1 cellular context compared by ENCODE assay signal in genomic region chr10:114173680-114174461, GRCh38.
TF ChIP-seq lines count a peak whose summit lies in the region.

Gene CCDC186, minus strand, starts transcription at chr10:114174203. Its CDS starts 10,935 bp downstream, at chr10:114163268.

TF ChIP-seq in HepG2, 621 proteins besides CTCF, POLR2A, EP300 and RAD21 (continued from another document and continues in another):
- TF ChIP-seq PRDM4 (CRISPR knock-in tag; IDR thresholded peaks at IDR 0.05; ENCODE audit: borderline replicate concordance) (0 out of 2 replicates have a peak, but pooled peaks have one; percentile 54), ZNF83 (CRISPR knock-in tag; IDR thresholded peaks at IDR 0.05; ENCODE audit: borderline replicate concordance) (no peak), ZNF75D (CRISPR knock-in tag; IDR thresholded peaks at IDR 0.05; ENCODE audit: borderline replicate concordance) (no peak), RFXAP (CRISPR knock-in tag; IDR thresholded peaks at IDR 0.05; ENCODE audit: borderline replicate concordance) (peak; percentile 92), DMAP1 (CRISPR knock-in tag; IDR thresholded peaks at IDR 0.05) (peak; percentile 77), MED1 (CRISPR knock-in tag; IDR thresholded peaks at IDR 0.05) (no peak), EEA1 (CRISPR knock-in tag; IDR thresholded peaks at IDR 0.05; ENCODE audit: borderline replicate concordance) (no peak), ZNF577 (CRISPR knock-in tag; IDR thresholded peaks at IDR 0.05; ENCODE audit: borderline replicate concordance, low read depth) (no peak), HES4 (CRISPR knock-in tag; IDR thresholded peaks at IDR 0.05; ENCODE audit: borderline replicate concordance) (no peak), FOXK1 (CRISPR knock-in tag; IDR thresholded peaks at IDR 0.05; ENCODE audit: borderline replicate concordance, low read depth) (0 out of 2 replicates have a peak, but pooled peaks have one; percentile 48), ZNF263 (CRISPR knock-in tag; IDR thresholded peaks at IDR 0.05) (no peak), ZMYM2 (CRISPR knock-in tag; IDR thresholded peaks at IDR 0.05) (no peak), EZH2 (conservative IDR thresholded peaks at IDR 0.05; ENCODE audit: low read depth, low read length) (no peak), HOXD1 (CRISPR knock-in tag; IDR thresholded peaks at IDR 0.05) (peak; percentile 22; the same call in 1 of the 2 replicates), SCMH1 (CRISPR knock-in tag; IDR thresholded peaks at IDR 0.05; ENCODE audit: borderline replicate concordance) (no peak), RARA (CRISPR knock-in tag; IDR thresholded peaks at IDR 0.05) (no peak), ZNF564 (CRISPR knock-in tag; IDR thresholded peaks at IDR 0.05) (no peak), MNT (IDR thresholded peaks at IDR 0.05) (no peak), SRSF4 (IDR thresholded peaks at IDR 0.05; ENCODE audit: low read depth, low read length, poor library complexity, severe bottlenecking) (no peak), KLF12 (CRISPR knock-in tag; IDR thresholded peaks at IDR 0.05; ENCODE audit: borderline replicate concordance) (peak; percentile 57; the same call in 1 of the 2 replicates), ZNF883 (CRISPR knock-in tag; IDR thresholded peaks at IDR 0.05; ENCODE audit: not compliant biosample characterization) (no peak), POLR2AphosphoS2 (IDR thresholded peaks at IDR 0.05; ENCODE audit: low read depth, low read length) (no peak), PBX2 (CRISPR knock-in tag; IDR thresholded peaks at IDR 0.05) (no peak), ZNF326 (CRISPR knock-in tag; IDR thresholded peaks at IDR 0.05; ENCODE audit: borderline replicate concordance) (no peak), SP2 (CRISPR knock-in tag; IDR thresholded peaks at IDR 0.05) (peak; percentile 75), ELF3 (CRISPR knock-in tag; IDR thresholded peaks at IDR 0.05) (peak; percentile 23; the same call in 1 of the 2 replicates), ZNF264 (CRISPR knock-in tag; IDR thresholded peaks at IDR 0.05) (no peak), ZNF589 (CRISPR knock-in tag; conservative IDR thresholded peaks at IDR 0.05) (no peak), ZBTB44 (CRISPR knock-in tag; IDR thresholded peaks at IDR 0.05) (no peak), ZNF138 (CRISPR knock-in tag; IDR thresholded peaks at IDR 0.05; ENCODE audit: low read depth) (no peak), YEATS2 (CRISPR knock-in tag; IDR thresholded peaks at IDR 0.05; ENCODE audit: borderline replicate concordance) (peak; percentile 57; the same call in 1 of the 2 replicates), KDM4B (CRISPR knock-in tag; IDR thresholded peaks at IDR 0.05) (no peak), ZFP1 (CRISPR knock-in tag; IDR thresholded peaks at IDR 0.05) (no peak; the same call in 1 of the 2 replicates), ZBTB8A (CRISPR knock-in tag; IDR thresholded peaks at IDR 0.05; ENCODE audit: borderline replicate concordance, low read depth) (no peak), ZNF275 (CRISPR knock-in tag; IDR thresholded peaks at IDR 0.05; ENCODE audit: borderline replicate concordance) (peak; percentile 54; the same call in 1 of the 2 replicates), ZNF20 (CRISPR knock-in tag; IDR thresholded peaks at IDR 0.05) (no peak), ZNF143 (CRISPR knock-in tag; IDR thresholded peaks at IDR 0.05) (peak; percentile 49; the same call in 1 of the 2 replicates), BRF2 (CRISPR knock-in tag; IDR thresholded peaks at IDR 0.05) (no peak), GRHL1 (CRISPR knock-in tag; conservative IDR thresholded peaks at IDR 0.05) (no peak), KDM6A (CRISPR knock-in tag; IDR thresholded peaks at IDR 0.05; ENCODE audit: low read depth) (no peak), HDAC6 (IDR thresholded peaks at IDR 0.05; ENCODE audit: low read depth, low read length) (no peak), NFAT5 (CRISPR knock-in tag; IDR thresholded peaks at IDR 0.05) (0 out of 2 replicates have a peak, but pooled peaks have one; percentile 39), USF2 (IDR thresholded peaks at IDR 0.05; ENCODE audit: low read depth, low read length) (no peak), USF2 (CRISPR knock-in tag; IDR thresholded peaks at IDR 0.05; ENCODE audit: borderline replicate concordance) (no peak), FOXJ3 (CRISPR knock-in tag; IDR thresholded peaks at IDR 0.05; ENCODE audit: borderline replicate concordance) (no peak)
